16 cellular contexts compared by ENCODE assay signal in the genomic region with DNA sequence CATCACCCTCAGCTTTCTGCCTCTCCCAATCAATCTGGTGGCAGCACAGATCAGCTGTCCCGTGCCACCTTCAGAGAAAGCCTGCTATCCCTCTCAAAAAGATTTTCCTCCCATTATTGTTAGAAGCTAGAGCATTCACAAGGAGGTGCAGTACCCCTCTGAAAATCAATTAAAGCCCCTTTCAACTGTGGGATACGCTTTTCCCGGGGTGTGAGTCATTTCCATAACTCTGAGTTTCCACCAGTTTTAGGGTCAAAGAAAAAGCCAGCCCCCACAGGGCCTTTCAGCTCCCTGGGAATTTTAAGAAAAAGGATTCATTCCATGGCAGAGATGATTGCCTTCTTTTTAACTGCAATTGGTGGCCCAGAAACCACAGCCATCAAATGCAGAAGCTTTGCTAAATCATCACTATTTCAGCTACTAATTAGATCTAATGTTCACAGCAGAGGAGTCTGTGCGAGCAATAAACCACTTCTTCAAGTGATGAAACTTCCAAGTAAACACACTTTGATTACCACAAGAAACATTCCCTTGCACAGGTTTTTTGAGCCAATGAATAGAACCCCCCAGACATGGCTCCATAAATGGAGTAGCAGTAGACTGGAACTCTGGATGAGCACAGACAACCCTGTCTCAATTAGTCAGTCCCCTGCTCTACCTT.
A peak's percentile ranks its signal among the peaks of the same experiment; 100 is the strongest.
DNase-seq lines count a peak whose midpoint lies in the region; ATAC-seq and TF ChIP-seq lines count a peak whose summit lies in the region.
"Had no signal": no experiment of that assay in that cellular context is flagged by ENCODE, and none has a peak within 500 bp of the region (broad histone marks: within the 10 kb centered on the region; RNA-seq: fewer than 3 reads in every experiment).

No MANE protein-coding gene starts in this region.

- no peaks in the 10 kb centered on the region for H3K79me2 ChIP-seq in HCT116 (ENCODE audit: insufficient read depth, low read length)

- H3K27ac ChIP-seq in HCT116 (ENCODE audit: low read depth, low read length): no peak overlapping the region
- H3K27ac ChIP-seq in left lung: peak overlapping the region; percentile 63 to 74
- H3K27ac ChIP-seq in stomach smooth muscle (ENCODE audit: low read length): peak overlapping the region; percentile 18
- no peak overlapping the region for H3K27ac ChIP-seq in A673 (ENCODE audit: low read depth, low read length, poor library complexity, severe bottlenecking)

- H3K9ac ChIP-seq in HCT116 (ENCODE audit: low read length): no peak overlapping the region
- H3K9ac ChIP-seq in stomach smooth muscle (ENCODE audit: low read length in 2 of 2): no peak overlapping the region

- H2AFZ ChIP-seq in HCT116 (ENCODE audit: low read depth, low read length, poor library complexity, severe bottlenecking): no peak overlapping the region

- ATAC-seq in HCT116 (no peak), left lung (no peak), GM19035 (IDR thresholded peaks at IDR 0.05; ENCODE audit: unreplicated experiment) (no peak), GM21529 (IDR thresholded peaks at IDR 0.05; ENCODE audit: unreplicated experiment) (no peak), left colon (no peak)
- ATAC-seq: activated T-cell treated with anti-CD3 and anti-CD28 coated beads, Interleukin-2, amount 50 U/mL, for 72 hours; natural killer cell had no signal

- CTCF ChIA-PET in HCT116 (lab: Charles Lee) (no interaction called here), A673 (lab: Charles Lee) (no interaction called here)

- no peaks in the 10 kb centered on the region for H4K20me1 ChIP-seq in HCT116 (ENCODE audit: insufficient read depth)

- H3K9me3 ChIP-seq in HCT116 (ENCODE audit: control insufficient read depth in 1 of 2, insufficient read depth in 1 of 2, low read depth in 1 of 2, low read length in 2 of 2) (no peaks in the 10 kb centered on the region), left lung (no peaks in the 10 kb centered on the region), stomach smooth muscle (ENCODE audit: control insufficient read depth in 2 of 2, low read length in 2 of 2) (no peaks in the 10 kb centered on the region), A673 (ENCODE audit: low read depth, low read length, poor library complexity, severe bottlenecking) (no peaks in the 10 kb centered on the region)
- H3K9me3 ChIP-seq: MG63 had no signal

- TF ChIP-seq RAD21 in HCT116 (IDR thresholded peaks at IDR 0.05; ENCODE audit: low read depth): no peak

- H3K9me2 ChIP-seq in HCT116 (ENCODE audit: insufficient read depth): no peaks in the 10 kb centered on the region

- POLR2A ChIA-PET in HCT116 (lab: Charles Lee) (no interaction called here), A673 (lab: Charles Lee; ENCODE audit: low non-redundant PET) (no interaction called here)

- intact Hi-C loops in HCT116 (cut with micrococcal nuclease) (no loop called here), left lung (cut with DNase I) (no loop called here), A673 (cut with micrococcal nuclease; ENCODE audit: unreplicated experiment) (no loop called here), left colon (cut with DNase I, micrococcal nuclease) (no loop called here)

- H3K27me3 ChIP-seq in HCT116 (ENCODE audit: insufficient read depth, low read length) (no peaks in the 10 kb centered on the region), left lung (no peaks in the 10 kb centered on the region), stomach smooth muscle (ENCODE audit: control insufficient read depth in 1 of 2, insufficient read depth in 2 of 2, low read length in 2 of 2) (no peaks in the 10 kb centered on the region), A673 (replicated peaks; ENCODE audit: insufficient read depth, low read depth, low read length, poor library complexity) (no peaks in the 10 kb centered on the region)
- H3K27me3 ChIP-seq: MG63 had no signal

- H3K36me3 ChIP-seq in HCT116 (ENCODE audit: control insufficient read depth in 1 of 2, insufficient read depth in 2 of 2, low read length in 2 of 2) (no peaks in the 10 kb centered on the region), left lung (no peaks in the 10 kb centered on the region), stomach smooth muscle (ENCODE audit: control insufficient read depth in 2 of 2, insufficient read depth in 2 of 2, low read length in 2 of 2) (peaks cover 0 to 3% of the 10 kb centered on the region in 2 donors), A673 (ENCODE audit: insufficient read depth, low read length, poor library complexity, severe bottlenecking) (no peaks in the 10 kb centered on the region)
- H3K36me3 ChIP-seq: MG63 had no signal

- no peak for DNase-seq in HCT116 (ENCODE audit: low read depth, low spot score)
- DNase-seq in astrocyte of the hippocampus (ENCODE audit: low read depth, low spot score): peak; percentile 31
- DNase-seq in left lung: no peak
- DNase-seq in A673 (ENCODE audit: low spot score): no peak
- no peak for DNase-seq in left colon
- DNase-seq: activated T-cell treated with anti-CD3 and anti-CD28 coated beads, Interleukin-2, amount 50 U/mL, for 72 hours; effector memory CD4-positive, alpha-beta T cell; H7; natural killer cell; NCI-H1930; stimulated activated CD4-positive, alpha-beta T cell treated with anti-CD3 and anti-CD28 coated beads, Interleukin-2, amount 100 ng/mL, for 24 hours had no signal

- H3K4me2 ChIP-seq in HCT116 (ENCODE audit: low read length): peak overlapping the region; percentile 67

- RAD21 ChIA-PET in HCT116 (lab: Charles Lee; ENCODE audit: low non-redundant PET in 1 of 2, low total read pairs in 2 of 2, uncharacterized antibody in 2 of 2, unreplicated experiment in 2 of 2): no interaction called here

- no TSS peak for BruUV-seq in HCT116 (replicated peaks; lab: Mats Ljungman, UMichigan)
- BruUV-seq in A673 (replicated peaks; lab: Mats Ljungman, UMichigan): no TSS peak

- TF ChIP-seq CTCF in HCT116 (IDR thresholded peaks at IDR 0.05 in 2 of 3, conservative IDR thresholded peaks at IDR 0.05 in 1 of 3; ENCODE audit: borderline replicate concordance in 1 of 3, insufficient read depth in 1 of 3, low read depth in 2 of 3, low read length in 2 of 3) (no peak), left lung (IDR thresholded peaks at IDR 0.05) (no peak), A673 (conservative IDR thresholded peaks at IDR 0.05; ENCODE audit: low read depth, low read length) (no peak)

- H3K4me3 ChIP-seq in HCT116 (replicated peaks in 1 of 2; ENCODE audit: low read depth in 1 of 2, low read length in 2 of 2) (no peak overlapping the region), left lung (no peak overlapping the region), stomach smooth muscle (ENCODE audit: low read length in 2 of 2) (no peak overlapping the region), A673 (ENCODE audit: low read depth, low read length, poor library complexity, severe bottlenecking) (no peak overlapping the region)
- H3K4me3 ChIP-seq: lung, MG63 had no signal

- no peak for TF ChIP-seq POLR2A in HCT116 (IDR thresholded peaks at IDR 0.05; ENCODE audit: borderline replicate concordance, extremely low read depth, insufficient read depth, insufficient read length)

- H3K4me1 ChIP-seq in HCT116 (ENCODE audit: control insufficient read depth in 1 of 2, insufficient read depth in 2 of 2, low read length in 2 of 2) (peaks cover 21 to 29% of the 10 kb centered on the region in 2 experiments), left lung (peaks cover 22 to 40% of the 10 kb centered on the region in 2 donors), stomach smooth muscle (ENCODE audit: control insufficient read depth, insufficient read depth, low read length) (peaks cover 26% of the 10 kb centered on the region), A673 (ENCODE audit: insufficient read depth, low read length, poor library complexity, severe bottlenecking) (peaks cover 9% of the 10 kb centered on the region)

TF ChIP-seq in HCT116, 20 proteins besides CTCF, POLR2A, EP300 and RAD21:
- TF ChIP-seq SIN3A (IDR thresholded peaks at IDR 0.05; ENCODE audit: low read depth): no peak
- no peak for TF ChIP-seq TCF7L2 (IDR thresholded peaks at IDR 0.05; ENCODE audit: borderline replicate concordance, extremely low read depth, insufficient read depth, insufficient read length)
- TF ChIP-seq FOSL1 (IDR thresholded peaks at IDR 0.05; ENCODE audit: low read depth): no peak

Comparison
In these comparisons a context has a peak if more than half of its experiments do, and no peak if none do; other contexts are left out.
1. H3K27ac ChIP-seq: peak in left lung (2 of 2) and stomach smooth muscle (single experiment); none in HCT116 (single experiment) and A673 (single experiment).